Comparison of ENCODE assay signal across 15 cellular contexts in genomic region chr6:3809515-3809891, GRCh38.
"Had no signal": no experiment of that assay in that cellular context is flagged by ENCODE, and none has a peak within 500 bp of the region (broad histone marks: within the 10 kb centered on the region; RNA-seq: fewer than 3 reads in every experiment).

No MANE protein-coding gene starts in this region.

- DNase-seq: activated CD4-positive, alpha-beta T cell treated with anti-CD3 and anti-CD28 coated beads, Interleukin-2, amount 50 U/mL, for 4 hours; activated CD4-positive, CD25-positive, alpha-beta regulatory T cell treated with anti-CD3 and anti-CD28 coated beads, Interleukin-2, amount 50 U/mL, for 72 hours; activated CD8-positive, alpha-beta memory T cell treated with anti-CD3 and anti-CD28 coated beads, Interleukin-2, amount 10 ng/mL, durations not matched to agents 7 days and 5 days; activated effector memory CD4-positive, alpha-beta T cell treated with anti-CD3 and anti-CD28 coated beads, Interleukin-2, amount 50 U/mL, for 16 hours; activated T-cell treated with anti-CD3 and anti-CD28 coated beads, Interleukin-2, amount 50 U/mL, for 4 hours; effector CD4-positive, alpha-beta T cell; retina; stimulated activated naive B cell treated with anti-CD40 and anti-IgM and Interleukin-4, amounts not matched to agents 10 μg/mL and 1 μg/mL and 100 μg/mL, for 72 hours had no signal

- H3K27ac Mint-ChIP-seq: activated CD8-positive, alpha-beta memory T cell treated with anti-CD3 and anti-CD28 coated beads, Interleukin-2, amount 10 ng/mL, durations not matched to agents 7 days and 5 days; activated naive CD8-positive, alpha-beta T cell; stimulated activated naive B cell treated with anti-CD40 and anti-IgM and Interleukin-4, amounts not matched to agents 10 μg/mL and 1 μg/mL and 100 μg/mL, for 72 hours had no signal

- H3K27me3 ChIP-seq: gastrocnemius medialis, heart right ventricle, pancreas, upper lobe of left lung had no signal

- H3K36me3 Mint-ChIP-seq: activated CD8-positive, alpha-beta memory T cell treated with anti-CD3 and anti-CD28 coated beads, Interleukin-2, amount 10 ng/mL, durations not matched to agents 7 days and 5 days; activated naive CD8-positive, alpha-beta T cell; stimulated activated naive B cell treated with anti-CD40 and anti-IgM and Interleukin-4, amounts not matched to agents 10 μg/mL and 1 μg/mL and 100 μg/mL, for 72 hours had no signal

- FAIRE-seq: pancreas had no signal

- ATAC-seq: activated CD8-positive, alpha-beta memory T cell treated with anti-CD3 and anti-CD28 coated beads, Interleukin-2, amount 10 ng/mL, durations not matched to agents 7 days and 5 days; activated T-cell treated with anti-CD3 and anti-CD28 coated beads, Interleukin-2, amount 50 U/mL, for 4 hours; left lobe of liver; stimulated activated naive B cell treated with anti-CD40 and anti-IgM and Interleukin-4, amounts not matched to agents 10 μg/mL and 1 μg/mL and 100 μg/mL, for 72 hours had no signal

- H3K4me3 ChIP-seq: gastrocnemius medialis, heart right ventricle, pancreas, upper lobe of left lung had no signal

- H3K9me3 Mint-ChIP-seq: activated T-cell treated with anti-CD3 and anti-CD28 coated beads, Interleukin-2, amount 50 U/mL, for 4 hours; neural crest cell; stimulated activated naive B cell treated with anti-CD40 and anti-IgM and Interleukin-4, amounts not matched to agents 10 μg/mL and 1 μg/mL and 100 μg/mL, for 72 hours had no signal

- H3K27me3 Mint-ChIP-seq: stimulated activated naive B cell treated with anti-CD40 and anti-IgM and Interleukin-4, amounts not matched to agents 10 μg/mL and 1 μg/mL and 100 μg/mL, for 72 hours had no signal

- H3K9me3 ChIP-seq: gastrocnemius medialis, heart right ventricle, pancreas, upper lobe of left lung had no signal

- H3K27ac ChIP-seq: pancreas had no signal

- H3K36me3 ChIP-seq: gastrocnemius medialis, heart right ventricle, pancreas, upper lobe of left lung had no signal

- H3K4me1 Mint-ChIP-seq: activated CD8-positive, alpha-beta memory T cell treated with anti-CD3 and anti-CD28 coated beads, Interleukin-2, amount 10 ng/mL, durations not matched to agents 7 days and 5 days had no signal

- H3K4me3 Mint-ChIP-seq: activated CD8-positive, alpha-beta memory T cell treated with anti-CD3 and anti-CD28 coated beads, Interleukin-2, amount 10 ng/mL, durations not matched to agents 7 days and 5 days; activated naive CD8-positive, alpha-beta T cell; activated T-cell treated with anti-CD3 and anti-CD28 coated beads, Interleukin-2, amount 50 U/mL, for 4 hours; neural crest cell; stimulated activated naive B cell treated with anti-CD40 and anti-IgM and Interleukin-4, amounts not matched to agents 10 μg/mL and 1 μg/mL and 100 μg/mL, for 72 hours had no signal
